In the genomic region with DNA sequence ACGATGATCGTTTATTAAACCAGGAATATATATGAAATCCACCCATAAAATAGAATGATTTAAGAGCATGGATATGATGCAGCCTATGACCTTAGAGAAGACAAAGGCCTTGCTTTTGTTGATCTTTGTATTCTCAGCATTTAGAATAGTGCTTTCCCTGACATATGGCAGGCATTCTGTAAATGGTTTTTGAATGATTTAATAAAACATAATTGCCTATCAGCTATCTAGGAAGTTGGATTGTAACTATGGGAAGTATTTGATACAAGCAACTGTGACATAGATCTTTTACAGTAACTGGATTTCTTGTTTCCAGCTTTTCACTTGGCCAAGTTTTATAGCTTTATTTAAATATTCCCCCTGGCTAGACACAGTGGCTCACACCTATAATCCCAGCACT, we compare ENCODE assay signal across 24 cellular contexts. TPM values are rescaled to one million over a fixed set of nuclear protein-coding genes. Genes with fewer than 3 reads are reported as not detected.
DNase-seq lines count a peak whose midpoint lies in the region; ATAC-seq and TF ChIP-seq lines count a peak whose summit lies in the region.
"Had no signal": no experiment of that assay in that cellular context is flagged by ENCODE, and none has a peak within 500 bp of the region (broad histone marks: within the 10 kb centered on the region; RNA-seq: fewer than 3 reads in every experiment).

No MANE protein-coding gene starts in this region.

- no peaks in the 10 kb centered on the region for H3K27me3 Mint-ChIP-seq in activated CD4-positive, alpha-beta T cell treated with anti-CD3 and anti-CD28 coated beads, Interleukin-2, amount 10 ng/mL, durations not matched to agents 7 days and 5 days
- H3K27me3 Mint-ChIP-seq in GM23338 (ENCODE audit: insufficient read depth, low read depth, poor library complexity): peaks cover 7% of the 10 kb centered on the region
- no peaks in the 10 kb centered on the region for H3K27me3 Mint-ChIP-seq in activated T-helper 17 cell treated with anti-CD3 and anti-CD28 coated beads, Interleukin-2, amount 50 U/mL, for 72 hours
- H3K27me3 Mint-ChIP-seq in natural killer cell (ENCODE audit: low read depth in 2 of 2): no peaks in the 10 kb centered on the region

- H3K9me3 Mint-ChIP-seq in activated CD4-positive, alpha-beta T cell treated with anti-CD3 and anti-CD28 coated beads, Interleukin-2, amount 10 ng/mL, durations not matched to agents 7 days and 5 days: peaks cover 3% of the 10 kb centered on the region
- H3K9me3 Mint-ChIP-seq in GM23338 (no peaks in the 10 kb centered on the region; the same call in 2 of the 3 replicates), natural killer cell (no peaks in the 10 kb centered on the region)
- H3K9me3 Mint-ChIP-seq in activated T-helper 17 cell treated with anti-CD3 and anti-CD28 coated beads, Interleukin-2, amount 50 U/mL, for 72 hours: no peaks in the 10 kb centered on the region

- no peak for TF ChIP-seq CTCF in GM23338 (conservative IDR thresholded peaks at IDR 0.05; ENCODE audit: low read depth in 2 of 2)
- TF ChIP-seq CTCF in natural killer cell (IDR thresholded peaks at IDR 0.05): no peak
- TF ChIP-seq CTCF in coronary artery (IDR thresholded peaks at IDR 0.05): no peak

- H3K36me3 Mint-ChIP-seq in activated CD4-positive, alpha-beta T cell treated with anti-CD3 and anti-CD28 coated beads, Interleukin-2, amount 10 ng/mL, durations not matched to agents 7 days and 5 days (ENCODE audit: low read depth): peaks cover 14% of the 10 kb centered on the region
- H3K36me3 Mint-ChIP-seq in GM23338 (ENCODE audit: low read depth): no peaks in the 10 kb centered on the region
- no peaks in the 10 kb centered on the region for H3K36me3 Mint-ChIP-seq in activated T-helper 17 cell treated with anti-CD3 and anti-CD28 coated beads, Interleukin-2, amount 50 U/mL, for 72 hours (ENCODE audit: low read depth)
- H3K36me3 Mint-ChIP-seq in natural killer cell: no peaks in the 10 kb centered on the region

- no peaks in the 10 kb centered on the region for H3K36me3 ChIP-seq in GM23338 (ENCODE audit: insufficient read depth)
- H3K36me3 ChIP-seq: BLaER1, esophagus muscularis mucosa, gastrocnemius medialis, uterus had no signal

- peaks cover 6% of the 10 kb centered on the region; the same call in 1 of the 2 replicates for H3K9me2 ChIP-seq in GM23338 (ENCODE audit: insufficient read depth)

- H3K27ac ChIP-seq in GM23338 (ENCODE audit: low read depth) (no peak overlapping the region), coronary artery (no peak overlapping the region)
- H3K27ac ChIP-seq: A549, RWPE1, uterus had no signal

- H3K27ac Mint-ChIP-seq in activated CD4-positive, alpha-beta T cell treated with anti-CD3 and anti-CD28 coated beads, Interleukin-2, amount 10 ng/mL, durations not matched to agents 7 days and 5 days: peak overlapping the region; percentile 84
- H3K27ac Mint-ChIP-seq in GM23338 (no peak overlapping the region), natural killer cell (peak overlapping the region; percentile 93 to 95)
- peak overlapping the region; percentile 92 for H3K27ac Mint-ChIP-seq in activated T-helper 17 cell treated with anti-CD3 and anti-CD28 coated beads, Interleukin-2, amount 50 U/mL, for 72 hours

- CTCF ChIA-PET in activated CD4-positive, alpha-beta T cell treated with anti-CD3 and anti-CD28 coated beads, Interleukin-2, amount 10 ng/mL, durations not matched to agents 7 days and 5 days (lab: Charles Lee): interaction anchor here (0.7 to 1.6 kb wide), 3 partner anchors 10 to 29 kb away, joined by 3 to 6 read pairs (median 3); no protein-coding TSS in a partner anchor

- peaks cover 91% of the 10 kb centered on the region for H3K4me1 Mint-ChIP-seq in activated CD4-positive, alpha-beta T cell treated with anti-CD3 and anti-CD28 coated beads, Interleukin-2, amount 10 ng/mL, durations not matched to agents 7 days and 5 days
- H3K4me1 Mint-ChIP-seq in GM23338 (peaks cover 10% of the 10 kb centered on the region), natural killer cell (peaks cover 53 to 61% of the 10 kb centered on the region in 2 donors)
- peaks cover 30% of the 10 kb centered on the region for H3K4me1 Mint-ChIP-seq in activated T-helper 17 cell treated with anti-CD3 and anti-CD28 coated beads, Interleukin-2, amount 50 U/mL, for 72 hours

- H3K4me1 ChIP-seq in GM23338 (ENCODE audit: insufficient read depth): peaks cover 4% of the 10 kb centered on the region; the same call in 1 of the 2 replicates
- H3K4me1 ChIP-seq: A549, gastrocnemius medialis, uterus had no signal

- peak overlapping the region; percentile 63; the same call in 1 of the 2 replicates for H2AFZ ChIP-seq in GM23338

- ATAC-seq in GM23338 (no peak), natural killer cell (no peak), GM18861 (IDR thresholded peaks at IDR 0.05; ENCODE audit: unreplicated experiment) (no peak), HG03097 (IDR thresholded peaks at IDR 0.05; ENCODE audit: low FRiP score, unreplicated experiment) (no peak)
- ATAC-seq in activated T-helper 17 cell treated with anti-CD3 and anti-CD28 coated beads, Interleukin-2, amount 50 U/mL, for 72 hours (replicated peaks): no peak
- ATAC-seq: A549, gastrocnemius medialis had no signal

- H4K20me1 ChIP-seq in GM23338 (replicated peaks; ENCODE audit: insufficient read depth): no peaks in the 10 kb centered on the region
- H4K20me1 ChIP-seq: BLaER1 had no signal

- no peak for DNase-seq in activated CD4-positive, alpha-beta T cell treated with anti-CD3 and anti-CD28 coated beads, Interleukin-2, amount 10 ng/mL, durations not matched to agents 7 days and 5 days
- DNase-seq in activated CD4-positive, alpha-beta T cell treated with anti-CD3 and anti-CD28 coated beads for 4 hours: no peak
- no peak for DNase-seq in GM23338 (ENCODE audit: low spot score)
- no peak for DNase-seq in natural killer cell
- DNase-seq in coronary artery (ENCODE audit: low spot score): no peak
- DNase-seq: anterior cingulate cortex; caudate nucleus; DMS153; gastrocnemius medialis; GDM1; kidney glomerular epithelial cell; NCI-H1105; NCI-H510A treated with DMSO at 0.1 percent for 48 hours; retina; stimulated activated CD4-positive, alpha-beta T cell treated with anti-CD3 and anti-CD28 coated beads, Interleukin-4, amount 100 ng/mL, for 24 hours; substantia nigra; uterus had no signal

- intact Hi-C loops in natural killer cell (cut with micrococcal nuclease): loop anchor here (2.0 to 5.0 kb wide), 4 partner anchors 100 to 1085 kb away; a partner anchor contains a TSS

- peak overlapping the region; percentile 22 for H3K4me3 Mint-ChIP-seq in activated CD4-positive, alpha-beta T cell treated with anti-CD3 and anti-CD28 coated beads, Interleukin-2, amount 10 ng/mL, durations not matched to agents 7 days and 5 days
- H3K4me3 Mint-ChIP-seq in GM23338 (no peak overlapping the region), natural killer cell (peak overlapping the region; percentile 21)
- peak overlapping the region; percentile 79 for H3K4me3 Mint-ChIP-seq in activated T-helper 17 cell treated with anti-CD3 and anti-CD28 coated beads, Interleukin-2, amount 50 U/mL, for 72 hours

- no peaks in the 10 kb centered on the region for H3K27me3 ChIP-seq in GM23338 (ENCODE audit: insufficient read depth)
- H3K27me3 ChIP-seq: BLaER1, esophagus muscularis mucosa, gastrocnemius medialis, uterus had no signal

- no peak overlapping the region for H3K4me2 ChIP-seq in GM23338
- H3K4me2 ChIP-seq: A549 had no signal

- H3K79me2 ChIP-seq in GM23338 (replicated peaks; ENCODE audit: insufficient read depth): no peaks in the 10 kb centered on the region

- POLR2A ChIA-PET in activated CD4-positive, alpha-beta T cell treated with anti-CD3 and anti-CD28 coated beads, Interleukin-2, amount 10 ng/mL, durations not matched to agents 7 days and 5 days (lab: Charles Lee): no interaction called here

- H3K4me3 ChIP-seq in GM23338 (no peak overlapping the region), coronary artery (no peak overlapping the region)
- H3K4me3 ChIP-seq: A549, BLaER1, esophagus muscularis mucosa, gastrocnemius medialis, uterus had no signal

- H3F3A ChIP-seq in GM23338 (replicated peaks; ENCODE audit: low read depth): no peaks in the 10 kb centered on the region

TF ChIP-seq in GM23338, 12 proteins besides CTCF, POLR2A, EP300 and RAD21 (continues in another document):
- TF ChIP-seq ZNF331 (CRISPR knock-in tag; IDR thresholded peaks at IDR 0.05; ENCODE audit: low read depth) (no peak), EZH2 (IDR thresholded peaks at IDR 0.05; ENCODE audit: low read depth, unreplicated experiment) (no peak), POLR2AphosphoS5 (IDR thresholded peaks at IDR 0.05; ENCODE audit: low read depth) (no peak)
- TF ChIP-seq, protein P1, sequence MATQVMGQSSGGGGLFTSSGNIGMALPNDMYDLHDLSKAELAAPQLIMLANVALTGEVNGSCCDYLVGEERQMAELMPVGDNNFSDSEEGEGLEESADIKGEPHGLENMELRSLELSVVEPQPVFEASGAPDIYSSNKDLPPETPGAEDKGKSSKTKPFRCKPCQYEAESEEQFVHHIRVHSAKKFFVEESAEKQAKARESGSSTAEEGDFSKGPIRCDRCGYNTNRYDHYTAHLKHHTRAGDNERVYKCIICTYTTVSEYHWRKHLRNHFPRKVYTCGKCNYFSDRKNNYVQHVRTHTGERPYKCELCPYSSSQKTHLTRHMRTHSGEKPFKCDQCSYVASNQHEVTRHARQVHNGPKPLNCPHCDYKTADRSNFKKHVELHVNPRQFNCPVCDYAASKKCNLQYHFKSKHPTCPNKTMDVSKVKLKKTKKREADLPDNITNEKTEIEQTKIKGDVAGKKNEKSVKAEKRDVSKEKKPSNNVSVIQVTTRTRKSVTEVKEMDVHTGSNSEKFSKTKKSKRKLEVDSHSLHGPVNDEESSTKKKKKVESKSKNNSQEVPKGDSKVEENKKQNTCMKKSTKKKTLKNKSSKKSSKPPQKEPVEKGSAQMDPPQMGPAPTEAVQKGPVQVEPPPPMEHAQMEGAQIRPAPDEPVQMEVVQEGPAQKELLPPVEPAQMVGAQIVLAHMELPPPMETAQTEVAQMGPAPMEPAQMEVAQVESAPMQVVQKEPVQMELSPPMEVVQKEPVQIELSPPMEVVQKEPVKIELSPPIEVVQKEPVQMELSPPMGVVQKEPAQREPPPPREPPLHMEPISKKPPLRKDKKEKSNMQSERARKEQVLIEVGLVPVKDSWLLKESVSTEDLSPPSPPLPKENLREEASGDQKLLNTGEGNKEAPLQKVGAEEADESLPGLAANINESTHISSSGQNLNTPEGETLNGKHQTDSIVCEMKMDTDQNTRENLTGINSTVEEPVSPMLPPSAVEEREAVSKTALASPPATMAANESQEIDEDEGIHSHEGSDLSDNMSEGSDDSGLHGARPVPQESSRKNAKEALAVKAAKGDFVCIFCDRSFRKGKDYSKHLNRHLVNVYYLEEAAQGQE (IDR thresholded peaks at IDR 0.05; ENCODE audit: unreplicated experiment): no peak

RNA-seq across cellular contexts. Expression of a gene that starts 5.1 kb away (rescaled TPM):
- 10 to 100 TPM; 33.3 to 38.1 TPM for total RNA-seq in activated CD4-positive, alpha-beta T cell treated with anti-CD3 and anti-CD28 coated beads, Interleukin-2, amount 10 ng/mL, durations not matched to agents 7 days and 5 days
- total RNA-seq in GM23338 (2014; rRNA removed; shearing (Covaris generic)): 0.58 and 1.3 TPM in 2 replicates
- 0.82 and 1.2 TPM in 2 replicates for polyA plus RNA-seq in GM23338 (2016; fragmentation: Nextera tagmentation; extraction: Ambion mirVana)
- 10 to 100 TPM; 10.6 to 16.4 TPM for total RNA-seq in activated T-helper 17 cell treated with anti-CD3 and anti-CD28 coated beads, Interleukin-2, amount 50 U/mL, for 72 hours
- 10 to 100 TPM in 1 of 3 donors, 1 to 10 TPM in 2; 3.6 to 11.4 (median 4.4) TPM for total RNA-seq in natural killer cell
